Comparison of ENCODE assay signal across 14 cellular contexts in genomic region chrX:128698528-128698927, GRCh38.
A peak's percentile ranks its signal among the peaks of the same experiment; 100 is the strongest.
DNase-seq lines count a peak whose midpoint lies in the region; ATAC-seq, FAIRE-seq and TF ChIP-seq lines count a peak whose summit lies in the region.
"Had no signal": no experiment of that assay in that cellular context is flagged by ENCODE, and none has a peak within 500 bp of the region (broad histone marks: within the 10 kb centered on the region; RNA-seq: fewer than 3 reads in every experiment).

No MANE protein-coding gene starts in this region.

- in situ Hi-C loops in HepG2 (cut with HindIII; ENCODE audit: extremely low pct_ligation_motif_present, low pct_unique_long_range_greater_than_20kb): no loop called here

- H3K9ac ChIP-seq in HepG2 (ENCODE audit: insufficient read depth, low read depth, low read length): no peak overlapping the region

- TF ChIP-seq CTCF in fibroblast of mammary gland (conservative IDR thresholded peaks at IDR 0.05; ENCODE audit: control insufficient read depth, insufficient read depth, low read depth, low read length) (no peak), HepG2 (CRISPR knock-in tag; IDR thresholded peaks at IDR 0.05) (no peak)

- no peaks in the 10 kb centered on the region for H3K4me1 ChIP-seq in HepG2 (ENCODE audit: insufficient read depth, low read length)
- H3K4me1 ChIP-seq: HAP-1, SJCRH30 had no signal

- no peaks in the 10 kb centered on the region for H3K36me3 ChIP-seq in HepG2 (replicated peaks in 1 of 2; ENCODE audit: control insufficient read depth in 1 of 2, insufficient read depth in 2 of 2, low read length in 2 of 2)
- H3K36me3 ChIP-seq: HAP-1, SJCRH30 had no signal

- no peaks in the 10 kb centered on the region for H3K79me2 ChIP-seq in HepG2 (ENCODE audit: insufficient read depth, low read length)

- H3K9me3 ChIP-seq in HepG2 (ENCODE audit: low read length): no peaks in the 10 kb centered on the region
- H3K9me3 ChIP-seq: HAP-1, SJCRH30 had no signal

- H2AFZ ChIP-seq in HepG2 (ENCODE audit: low read length): no peak overlapping the region
- H2AFZ ChIP-seq: PC-9 had no signal

- FAIRE-seq in HepG2 (lab: Jason Lieb, UNC): no peak
- FAIRE-seq: A204.1 had no signal

- POLR2A ChIA-PET in HepG2 (lab: Yijun Ruan, JAX): no interaction called here

- no peak for TF ChIP-seq POLR2A in HepG2 (IDR thresholded peaks at IDR 0.05; ENCODE audit: insufficient read depth in 1 of 2, low read depth in 2 of 2, low read length in 2 of 2)

- H3K4me3 ChIP-seq in fibroblast of mammary gland (ENCODE audit: control insufficient read depth, low read depth, low read length) (no peak overlapping the region), HepG2 (replicated peaks in 1 of 3; ENCODE audit: insufficient read depth in 1 of 3, low read depth in 2 of 3, low read length in 3 of 3) (no peak overlapping the region)
- H3K4me3 ChIP-seq: HAP-1, PC-9, SJCRH30 had no signal

- TF ChIP-seq RAD21 in HepG2 (CRISPR knock-in tag; IDR thresholded peaks at IDR 0.05): no peak

- H4K20me1 ChIP-seq in HepG2 (ENCODE audit: insufficient read depth, low read length): no peaks in the 10 kb centered on the region

- TF ChIP-seq EP300 in HepG2 (IDR thresholded peaks at IDR 0.05; ENCODE audit: low read depth in 2 of 2, low read length in 2 of 2) (no peak), HepG2 (CRISPR knock-in tag; IDR thresholded peaks at IDR 0.05; ENCODE audit: borderline replicate concordance) (no peak)

- DNase-seq in left ventricle myocardium superior (no peak), cardiac septum (ENCODE audit: low spot score) (no peak), NCI-H2171 treated with DMSO at 0.1 percent for 48 hours (lab: John Stamatoyannopoulos, UW) (peak; percentile 54), fibroblast of mammary gland (ENCODE audit: low read depth) (peak; percentile 0), COR-L47 (lab: John Stamatoyannopoulos, UW) (no peak), HepG2 (ENCODE audit: low spot score) (no peak)
- no peak for DNase-seq in activated CD4-positive, alpha-beta T cell treated with anti-CD3 and anti-CD28 coated beads, Interleukin-2, amount 50 U/mL, for 1 hour
- DNase-seq: NCI-H1436, PC-9, SJCRH30 had no signal

- intact Hi-C loops in left ventricle myocardium superior (cut with micrococcal nuclease): no loop called here
- intact Hi-C loops in cardiac septum (cut with DNase I): no loop called here
- intact Hi-C loops in HepG2 (cut with micrococcal nuclease; ENCODE audit: unreplicated experiment): no loop called here

- ATAC-seq in left ventricle myocardium superior (peak; percentile 41), HepG2 (no peak), GM19455 (IDR thresholded peaks at IDR 0.05; ENCODE audit: unreplicated experiment) (no peak)

- no peak overlapping the region for H3K27ac ChIP-seq in HepG2 (ENCODE audit: extremely low read length, insufficient read depth, low read length)
- H3K27ac ChIP-seq: C4-2B, PC-9, SJCRH30 had no signal

- WGBS in HepG2 (ENCODE audit: low lambda C conversion rate): 12% methylated on average over 1 of the region's 1 CpG

- no TSS peak for BruUV-seq in HepG2 (replicated peaks; lab: Mats Ljungman, UMichigan)

- H3K27me3 ChIP-seq in HepG2 (ENCODE audit: control insufficient read depth in 1 of 2, insufficient read depth in 2 of 2, low read length in 2 of 2): no peaks in the 10 kb centered on the region
- H3K27me3 ChIP-seq: SJCRH30 had no signal

- no peak overlapping the region for H3K4me2 ChIP-seq in HepG2 (ENCODE audit: low read depth, low read length)
- H3K4me2 ChIP-seq: PC-9 had no signal

- CTCF ChIA-PET in HepG2 (lab: Yijun Ruan, JAX; ENCODE audit: low intra/inter-chr PET ratio, low total read pairs): no interaction called here

TF ChIP-seq in HepG2, 621 proteins besides CTCF, POLR2A, EP300 and RAD21 (continues in another document):
- TF ChIP-seq YY1 (IDR thresholded peaks at IDR 0.05; ENCODE audit: insufficient read depth, insufficient replicate concordance, low read depth, low read length) (no peak), ZSCAN30 (CRISPR knock-in tag; IDR thresholded peaks at IDR 0.05) (no peak), FOXP4 (CRISPR knock-in tag; IDR thresholded peaks at IDR 0.05) (no peak), ZNF691 (CRISPR knock-in tag; IDR thresholded peaks at IDR 0.05; ENCODE audit: borderline replicate concordance, low read depth) (no peak), ARID4A (CRISPR knock-in tag; IDR thresholded peaks at IDR 0.05; ENCODE audit: borderline replicate concordance) (no peak), ZFP91 (CRISPR knock-in tag; IDR thresholded peaks at IDR 0.05; ENCODE audit: borderline replicate concordance) (no peak)

Comparison
In these comparisons a context has a peak if more than half of its experiments do, and no peak if none do; other contexts are left out.
1. DNase-seq: peak in NCI-H2171 treated with DMSO at 0.1 percent for 48 hours (single experiment) and fibroblast of mammary gland (single experiment); none in left ventricle myocardium superior (single experiment), cardiac septum (single experiment), COR-L47 (single experiment), HepG2 (single experiment) and activated CD4-positive, alpha-beta T cell treated with anti-CD3 and anti-CD28 coated beads, Interleukin-2, amount 50 U/mL, for 1 hour (single experiment).